Comparison of ENCODE assay signal across 21 cellular contexts in genomic region chr4:88531549-88531948, GRCh38. TPM values are rescaled to one million over a fixed set of nuclear protein-coding genes. Genes with fewer than 3 reads are reported as not detected.
DNase-seq lines count a peak whose midpoint lies in the region; ATAC-seq and TF ChIP-seq lines count a peak whose summit lies in the region.
"Had no signal": no experiment of that assay in that cellular context is flagged by ENCODE, and none has a peak within 500 bp of the region (broad histone marks: within the 10 kb centered on the region; RNA-seq: fewer than 3 reads in every experiment).

No MANE protein-coding gene starts in this region.

- no peak overlapping the region for H3K4me2 ChIP-seq in neuronal stem cell (ENCODE audit: insufficient read depth, low read length, poor library complexity, severe bottlenecking)

- no peak overlapping the region for H4K91ac ChIP-seq in neuronal stem cell (ENCODE audit: low read depth, low read length, poor library complexity)

- TF ChIP-seq POLR2A in esophagus squamous epithelium (IDR thresholded peaks at IDR 0.05), result no peak

- no peak overlapping the region for H4K8ac ChIP-seq in neuronal stem cell (ENCODE audit: low read depth, low read length)

- H3K23ac ChIP-seq in neuronal stem cell (ENCODE audit: low read depth, low read length, poor library complexity), result no peak overlapping the region

- no peak overlapping the region for H2BK120ac ChIP-seq in neuronal stem cell (ENCODE audit: low read depth, low read length)

- no CpG with 5 or more reads among the region's 3 CpGs for WGBS in neuronal stem cell (ENCODE audit: extremely low coverage in 2 of 2, insufficient read length in 2 of 2, insufficient replicate concordance in 1 of 2), 2 donors
- 60 to 69% methylated on average over 3 of the region's 3 CpGs for WGBS in esophagus squamous epithelium, 2 donors

- TF ChIP-seq CTCF in astrocyte of the spinal cord (IDR thresholded peaks at IDR 0.05; ENCODE audit: low read depth, low read length) (no peak), esophagus squamous epithelium (IDR thresholded peaks at IDR 0.05) (no peak)

- DNase-seq in NCI-H526 (lab: John Stamatoyannopoulos, UW) (peak; percentile 61 to 70), astrocyte of the spinal cord (ENCODE audit: low read depth, low spot score) (peak; percentile 11), neuronal stem cell (ENCODE audit: low spot score) (no peak), left lobe of liver (ENCODE audit: low spot score) (no peak), esophagus squamous epithelium (lab: John Stamatoyannopoulos, UW) (no peak)
- DNase-seq in activated CD4-positive, alpha-beta T cell treated with anti-CD3 and anti-CD28 coated beads for 48 hours, result no peak
- DNase-seq: activated CD4-positive, CD25-positive, alpha-beta regulatory T cell treated with anti-CD3 and anti-CD28 coated beads, Interleukin-2, amount 50 U/mL, for 72 hours; activated naive CD4-positive, alpha-beta T cell; activated T-cell treated with anti-CD3 and anti-CD28 coated beads, Interleukin-2, amount 50 U/mL, for 24 hours; adrenal gland; endodermal cell; glutamatergic neuron; NCI-H2171 treated with DMSO at 0.1 percent for 48 hours; NCI-H524 treated with DMSO at 0.1 percent for 48 hours had no signal

- H3K79me1 ChIP-seq in neuronal stem cell (ENCODE audit: low read depth, low read length), result no peaks in the 10 kb centered on the region

- H3K4me3 ChIP-seq in astrocyte of the spinal cord (ENCODE audit: low read depth, low read length) (no peak overlapping the region), neuronal stem cell (ENCODE audit: low read length in 2 of 2) (no peak overlapping the region), esophagus squamous epithelium (no peak overlapping the region)
- H3K4me3 ChIP-seq: adrenal gland, coronary artery, K562 had no signal

- no peak overlapping the region for H3K27ac ChIP-seq in neuronal stem cell (replicated peaks; ENCODE audit: low read length)
- no peak overlapping the region for H3K27ac ChIP-seq in esophagus squamous epithelium
- H3K27ac ChIP-seq: adrenal gland, coronary artery had no signal

- H3K9ac ChIP-seq in neuronal stem cell (ENCODE audit: low read depth, low read length, poor library complexity), result no peak overlapping the region

- intact Hi-C loops in esophagus squamous epithelium (cut with DNase I), result loop anchor here (5.0 kb wide), 1 partner anchor 131 kb away; no protein-coding TSS in a partner anchor

- H2BK15ac ChIP-seq in neuronal stem cell (ENCODE audit: low read length), result no peak overlapping the region

- no peak overlapping the region for H3K18ac ChIP-seq in neuronal stem cell (ENCODE audit: low read length)

- H3K4me1 ChIP-seq in neuronal stem cell (ENCODE audit: control insufficient read depth in 2 of 2, insufficient read depth in 1 of 2, low read depth in 1 of 2, low read length in 2 of 2) (peaks cover 0 to 1% of the 10 kb centered on the region in 2 donors), esophagus squamous epithelium (peaks cover 0 to 13% (median 4%) of the 10 kb centered on the region in 3 donors)

- H2BK12ac ChIP-seq in neuronal stem cell (ENCODE audit: low read length), result no peak overlapping the region

- no peak overlapping the region for H3K14ac ChIP-seq in neuronal stem cell (ENCODE audit: low read length)

- ATAC-seq in GM18867 (IDR thresholded peaks at IDR 0.05; ENCODE audit: unreplicated experiment) (peak; percentile 21), HG02610 (IDR thresholded peaks at IDR 0.05; ENCODE audit: unreplicated experiment) (no peak), left lobe of liver (no peak)
- ATAC-seq: K562; natural killer cell treated with Interleukin-12 subunit alpha and Interleukin-12 subunit beta and Interleukin-15 and Interleukin-18, amount 100 ng/mL, for 72 hours; sciatic nerve; stimulated activated effector memory CD8-positive, alpha-beta T cell treated with anti-CD3 and anti-CD28 coated beads, Interleukin-12 subunit alpha, Interleukin-12 subunit beta, amount 100 ng/mL, for 72 hours had no signal

- no peak overlapping the region for H2BK5ac ChIP-seq in neuronal stem cell (ENCODE audit: low read length)

- H2AK5ac ChIP-seq in neuronal stem cell (ENCODE audit: low read depth, low read length), result no peak overlapping the region

- peaks cover 0 to 6% (median 0%) of the 10 kb centered on the region in 3 experiments for H3K27me3 ChIP-seq in neuronal stem cell (ENCODE audit: control insufficient read depth in 3 of 3, insufficient read depth in 3 of 3, low read depth in 1 of 3, low read length in 3 of 3)
- H3K27me3 ChIP-seq in esophagus squamous epithelium, result no peaks in the 10 kb centered on the region
- H3K27me3 ChIP-seq: adrenal gland had no signal

- no peaks in the 10 kb centered on the region for H3K9me3 ChIP-seq in neuronal stem cell (replicated peaks in 1 of 2; ENCODE audit: control insufficient read depth in 2 of 2, insufficient read depth in 1 of 2, low read depth in 1 of 2, low read length in 2 of 2)
- no peaks in the 10 kb centered on the region for H3K9me3 ChIP-seq in esophagus squamous epithelium
- H3K9me3 ChIP-seq: adrenal gland had no signal

- H3K36me3 ChIP-seq in neuronal stem cell (replicated peaks in 1 of 2; ENCODE audit: control insufficient read depth in 2 of 2, insufficient read depth in 2 of 2, low read length in 2 of 2) (no peaks in the 10 kb centered on the region), esophagus squamous epithelium (no peaks in the 10 kb centered on the region)
- H3K36me3 ChIP-seq: adrenal gland had no signal

- no peak overlapping the region for H3K4ac ChIP-seq in neuronal stem cell (ENCODE audit: low read length)

- peak overlapping the region; percentile 65 for H2AFZ ChIP-seq in neuronal stem cell (ENCODE audit: low read length)

- in situ Hi-C loops in astrocyte of the spinal cord (cut with HindIII; ENCODE audit: low sequenced_read_pairs), result no loop called here

RNA-seq across cellular contexts. Expression of gene PYURF, which starts 8.0 kb away (rescaled TPM):
- 81.0 TPM for polyA plus RNA-seq in neuronal stem cell (2013, experiment 1 of 2)
- 82.5 TPM for polyA plus RNA-seq in neuronal stem cell (2013, experiment 2 of 2)
- total RNA-seq in left lobe of liver (40.9 TPM), esophagus squamous epithelium (10 to 100 TPM; 59.0 to 86.8 (median 73.1) TPM)

Comparison
In these comparisons a context has a peak if more than half of its experiments do, and no peak if none do; other contexts are left out.
1. DNase-seq: peak in NCI-H526 (2 of 2) and astrocyte of the spinal cord (single experiment); none in neuronal stem cell (single experiment), left lobe of liver (single experiment), activated CD4-positive, alpha-beta T cell treated with anti-CD3 and anti-CD28 coated beads for 48 hours (single experiment) and esophagus squamous epithelium (single experiment).